In genomic region chr3:196537319-196537984, GRCh38 we compare ENCODE assay signal across 8 cellular contexts. TPM values are rescaled to one million over a fixed set of nuclear protein-coding genes. Genes with fewer than 3 reads are reported as not detected.
A peak's percentile ranks its signal among the peaks of the same experiment; 100 is the strongest.
DNase-seq lines count a peak whose midpoint lies in the region; ATAC-seq and TF ChIP-seq lines count a peak whose summit lies in the region.

No MANE protein-coding gene starts in this region.

- no peak for TF ChIP-seq POLR2A in NB4 (IDR thresholded peaks at IDR 0.05; ENCODE audit: extremely low read depth, insufficient read length)

- DNase-seq in ELF-1 (ENCODE audit: low read depth, low spot score): peak; percentile 40
- peak; percentile 47 for DNase-seq in NB4 (ENCODE audit: low read depth)
- peak; percentile 23 for DNase-seq in activated CD8-positive, alpha-beta memory T cell treated with anti-CD3 and anti-CD28 coated beads, Interleukin-2, amount 50 U/mL, for 24 hours (ENCODE audit: extremely low read depth)
- peak in 1 of 2 donors; percentile 27 for DNase-seq in psoas muscle
- DNase-seq in T1000 (lab: John Stamatoyannopoulos, UW): no peak

- H3K4me1 ChIP-seq in esophagus (ENCODE audit: control insufficient read depth in 2 of 2, insufficient read depth in 2 of 2, low read length in 1 of 2): peaks cover 0 to 2% of the 10 kb centered on the region in 2 donors
- H3K4me1 ChIP-seq in psoas muscle: no peaks in the 10 kb centered on the region

- ATAC-seq in psoas muscle (peak in 1 of 4 donors; percentile 40), HG03571 (IDR thresholded peaks at IDR 0.05; ENCODE audit: unreplicated experiment) (no peak), HG03025 (IDR thresholded peaks at IDR 0.05; ENCODE audit: low FRiP score, unreplicated experiment) (no peak)

- no peak overlapping the region for H3K4me3 ChIP-seq in NB4 (ENCODE audit: low read depth, low read length)
- H3K4me3 ChIP-seq in esophagus (ENCODE audit: low read depth in 1 of 2, low read length in 2 of 2): no peak overlapping the region
- H3K4me3 ChIP-seq in psoas muscle: no peak overlapping the region

- TF ChIP-seq CTCF in NB4 (IDR thresholded peaks at IDR 0.05; ENCODE audit: low read depth, low read length) (peak; percentile 51), psoas muscle (IDR thresholded peaks at IDR 0.05) (peak; percentile 52)

- 35 to 37% methylated on average over 18 of the region's 18 CpGs for WGBS in esophagus, 2 donors
- 38 to 48% (median 44%) methylated on average over 18 of the region's 18 CpGs for WGBS in psoas muscle, 3 donors

- H3K27me3 ChIP-seq in esophagus (ENCODE audit: control insufficient read depth in 1 of 2, insufficient read depth in 2 of 2, low read length in 2 of 2): no peaks in the 10 kb centered on the region
- H3K27me3 ChIP-seq in psoas muscle (ENCODE audit: insufficient read depth in 3 of 3, low read length in 2 of 3): peaks cover 0 to 7% (median 2%) of the 10 kb centered on the region in 3 donors

- H3K36me3 ChIP-seq in esophagus (ENCODE audit: control insufficient read depth in 2 of 2, insufficient read depth in 2 of 2, low read length in 1 of 2): no peaks in the 10 kb centered on the region
- no peaks in the 10 kb centered on the region for H3K36me3 ChIP-seq in psoas muscle (ENCODE audit: insufficient read depth in 1 of 2, low read depth in 1 of 2)

- intact Hi-C loops in psoas muscle (cut with DNase I): loop anchor here (2.0 to 10.0 kb wide), 3 partner anchors 95 to 147 kb away; partner anchors contain the start of gene NRROS (in 1 of the 2)

- peak overlapping the region; percentile 66 to 76 for H3K27ac ChIP-seq in esophagus (ENCODE audit: low read depth in 2 of 2, low read length in 1 of 2)
- H3K27ac ChIP-seq in psoas muscle: no peak overlapping the region

- H3K9me3 ChIP-seq in esophagus (ENCODE audit: control insufficient read depth in 2 of 2, insufficient read depth in 1 of 2, low read depth in 1 of 2, low read length in 1 of 2): no peaks in the 10 kb centered on the region
- H3K9me3 ChIP-seq in psoas muscle: no peaks in the 10 kb centered on the region

RNA-seq across cellular contexts. Expression of gene SMCO1, which starts 22.3 kb away (rescaled TPM):
- not detected for polyA plus RNA-seq in esophagus
- total RNA-seq in psoas muscle: 10 to 100 TPM in 2 of 4 donors, 1 to 10 TPM in 2; 1.2 to 16.9 (median 8.8) TPM
- polyA plus RNA-seq in psoas muscle: 10 to 100 TPM in 1 of 3 donors, 1 to 10 TPM in 2; 4.1 to 11.4 (median 5.2) TPM

RNA-seq across cellular contexts. Expression of gene WDR53, which starts 30.9 kb away (rescaled TPM):
- polyA plus RNA-seq in esophagus: 10 to 100 TPM in 1 of 2 donors, 1 to 10 TPM in 1; 8.6 to 14.6 TPM
- 10 to 100 TPM in 2 of 4 donors, 1 to 10 TPM in 2; 4.4 to 15.9 (median 10.4) TPM for total RNA-seq in psoas muscle
- polyA plus RNA-seq in psoas muscle: 10 to 100 TPM in 2 of 3 donors, 1 to 10 TPM in 1; 8.5 to 18.9 (median 10.5) TPM

RNA-seq across cellular contexts. Expression of gene FBXO45, which starts 31.0 kb away (rescaled TPM):
- polyA plus RNA-seq in esophagus (1 to 10 TPM; 4.1 to 7.0 TPM), psoas muscle (10 to 100 TPM in 2 of 3 donors, 1 to 10 TPM in 1; 9.2 to 37.0 (median 20.4) TPM)
- 10 to 100 TPM; 11.0 to 21.1 (median 14.6) TPM for total RNA-seq in psoas muscle

RNA-seq across cellular contexts. Expression of gene RNF168, which starts 33.9 kb away (rescaled TPM):
- polyA plus RNA-seq in esophagus (1 to 10 TPM; 5.3 to 5.7 TPM), psoas muscle (10 to 100 TPM in 1 of 3 donors, 1 to 10 TPM in 2; 3.6 to 11.6 (median 9.9) TPM)
- total RNA-seq in psoas muscle: 10 to 100 TPM in 3 of 4 donors, 1 to 10 TPM in 1; 9.9 to 22.1 (median 15.8) TPM

Comparison
In these comparisons a context has a peak if more than half of its experiments do, and no peak if none do; other contexts are left out.
1. RNA of gene SMCO1, which starts 22.3 kb away (polyA plus RNA-seq): 4.1 to 11.4 TPM in psoas muscle; not detected in esophagus; every median in the first group is over 4 times any median in the second.